ENCODE assay signal across 12 cellular contexts in the genomic region with DNA sequence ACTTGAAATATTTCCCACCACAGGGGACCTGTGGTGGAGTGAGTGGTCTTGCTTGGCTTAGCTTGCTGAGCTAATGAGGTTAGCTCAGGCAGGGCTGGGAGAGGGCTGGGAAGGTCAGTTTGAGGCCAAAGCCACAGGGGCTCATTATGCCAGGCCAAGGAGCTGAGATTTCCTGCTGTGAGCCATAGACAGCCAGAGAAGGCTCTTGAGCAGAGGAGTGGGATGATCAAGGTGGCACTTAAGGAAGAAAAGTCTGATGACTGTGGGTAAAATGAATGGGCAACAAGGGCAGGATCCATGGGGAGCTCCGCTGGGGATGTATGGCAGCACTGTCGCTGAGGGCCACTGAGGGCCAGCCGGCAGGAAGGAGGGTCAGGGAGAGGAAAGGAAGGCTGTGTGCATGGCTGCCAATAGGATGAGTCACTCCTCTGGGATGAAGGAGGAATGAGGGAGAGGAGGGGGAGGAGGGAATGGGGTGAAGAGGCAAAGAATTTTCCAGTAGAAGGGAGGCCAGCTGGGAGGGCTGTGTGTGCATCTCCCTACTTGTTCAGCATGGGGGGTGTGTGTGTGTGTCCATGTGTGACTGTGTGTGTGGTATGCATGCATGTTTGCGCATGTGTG. TPM values are rescaled to one million over a fixed set of nuclear protein-coding genes. Genes with fewer than 3 reads are reported as not detected.
A peak's percentile ranks its signal among the peaks of the same experiment; 100 is the strongest.
DNase-seq lines count a peak whose midpoint lies in the region; ATAC-seq and TF ChIP-seq lines count a peak whose summit lies in the region.
"Had no signal": no experiment of that assay in that cellular context is flagged by ENCODE, and none has a peak within 500 bp of the region (broad histone marks: within the 10 kb centered on the region; RNA-seq: fewer than 3 reads in every experiment).

No MANE protein-coding gene starts in this region.

- no peaks in the 10 kb centered on the region for H3K27me3 Mint-ChIP-seq in mesothelial cell of epicardium (ENCODE audit: low read depth)

- H3K4me3 ChIP-seq in ACC112 (ENCODE audit: low read depth, low read length) (no peak overlapping the region), esophagus muscularis mucosa (no peak overlapping the region)
- H3K4me3 ChIP-seq: HAP-1 had no signal

- TF ChIP-seq CTCF in esophagus muscularis mucosa (IDR thresholded peaks at IDR 0.05) (no peak), mesothelial cell of epicardium (IDR thresholded peaks at IDR 0.05; ENCODE audit: unreplicated experiment) (no peak)

- TF ChIP-seq EP300 in esophagus muscularis mucosa (IDR thresholded peaks at IDR 0.05) = no peak

- H3K4me1 Mint-ChIP-seq in mesothelial cell of epicardium = peaks cover 29% of the 10 kb centered on the region

- H3K27ac ChIP-seq in ACC112 (ENCODE audit: low read depth, low read length) (peak overlapping the region; percentile 26), esophagus muscularis mucosa (replicated peaks in 1 of 4) (no peak overlapping the region)
- H3K27ac ChIP-seq: C4-2B had no signal

- peak overlapping the region; percentile 78 for H3K27ac Mint-ChIP-seq in mesothelial cell of epicardium

- H3K9me3 Mint-ChIP-seq in mesothelial cell of epicardium = peaks cover 9% of the 10 kb centered on the region

- H3K36me3 ChIP-seq in ACC112 (ENCODE audit: insufficient read depth, low read length) (no peaks in the 10 kb centered on the region), esophagus muscularis mucosa (no peaks in the 10 kb centered on the region)
- H3K36me3 ChIP-seq: HAP-1 had no signal

- H3K4me1 ChIP-seq in ACC112 (ENCODE audit: control insufficient read depth, insufficient read depth, low read length, unreplicated experiment) (peaks cover 32% of the 10 kb centered on the region), esophagus muscularis mucosa (peaks cover 14 to 28% (median 23%) of the 10 kb centered on the region in 4 donors)
- H3K4me1 ChIP-seq: HAP-1 had no signal

- H3K27me3 ChIP-seq in ACC112 (ENCODE audit: insufficient read depth, low read length) (no peaks in the 10 kb centered on the region), esophagus muscularis mucosa (no peaks in the 10 kb centered on the region)

- ATAC-seq in GM19035 (IDR thresholded peaks at IDR 0.05; ENCODE audit: unreplicated experiment) (no peak), HG03565 (IDR thresholded peaks at IDR 0.05; ENCODE audit: unreplicated experiment) (no peak), GM21515 (IDR thresholded peaks at IDR 0.05; ENCODE audit: unreplicated experiment) (no peak)

- 30% methylated on average over 4 of the region's 4 CpGs for WGBS in esophagus muscularis mucosa

- no peaks in the 10 kb centered on the region for H3K79me2 ChIP-seq in ACC112 (ENCODE audit: control insufficient read depth, insufficient read depth, low read length, unreplicated experiment)

- H3K4me3 Mint-ChIP-seq in mesothelial cell of epicardium = no peak overlapping the region

- DNase-seq in NCI-H226 (peak; percentile 92), esophagus muscularis mucosa (ENCODE audit: extremely low spot score) (peak; percentile 91), mesothelial cell of epicardium (ENCODE audit: low spot score in 2 of 2, unreplicated experiment in 2 of 2) (no peak)
- no peak for DNase-seq in activated naive CD4-positive, alpha-beta T cell treated with anti-CD3 and anti-CD28 coated beads, Interleukin-2, amount 50 U/mL, for 16 hours
- DNase-seq: amygdala had no signal

- intact Hi-C loops in esophagus muscularis mucosa (cut with DNase I) = loop anchor here (5.0 kb wide), 1 partner anchor 55 kb away; no protein-coding TSS in a partner anchor

- H3K36me3 Mint-ChIP-seq in mesothelial cell of epicardium = no peaks in the 10 kb centered on the region

- TF ChIP-seq POLR2A in esophagus muscularis mucosa (IDR thresholded peaks at IDR 0.05; ENCODE audit: low read depth) = no peak

- no peak overlapping the region for H2AFZ ChIP-seq in ACC112 (ENCODE audit: low read length, unreplicated experiment)

- H3K9me3 ChIP-seq in esophagus muscularis mucosa = no peaks in the 10 kb centered on the region
- H3K9me3 ChIP-seq: HAP-1 had no signal

RNA-seq across cellular contexts. Expression of a gene that starts 18.7 kb away (rescaled TPM):
- under 1 TPM in 1 of 4 donors, not detected in 3; 0.11 TPM for total RNA-seq in esophagus muscularis mucosa
- 0.96 to 1.4 TPM (median 0.99 TPM) in 3 replicates for total RNA-seq in mesothelial cell of epicardium

RNA-seq across cellular contexts. Expression of a gene that starts 54.6 kb away (rescaled TPM):
- total RNA-seq in esophagus muscularis mucosa = under 1 TPM in 2 of 4 donors, not detected in 2; under 0.01 to 0.06 TPM
- total RNA-seq in mesothelial cell of epicardium = not detected in 3 replicates
- total RNA-seq: OCI-LY7 had no signal

Comparison
In these comparisons a context has a peak if more than half of its experiments do, and no peak if none do; other contexts are left out.
1. DNase-seq: peak in NCI-H226 (single experiment) and esophagus muscularis mucosa (single experiment); none in mesothelial cell of epicardium (0 of 2) and activated naive CD4-positive, alpha-beta T cell treated with anti-CD3 and anti-CD28 coated beads, Interleukin-2, amount 50 U/mL, for 16 hours (single experiment).